In genomic region chr12:89661706-89662330, GRCh38 we compare ENCODE assay signal across 14 cellular contexts. TPM values are rescaled to one million over a fixed set of nuclear protein-coding genes. Genes with fewer than 3 reads are reported as not detected.
DNase-seq lines count a peak whose midpoint lies in the region; ATAC-seq and TF ChIP-seq lines count a peak whose summit lies in the region.
"Had no signal": no experiment of that assay in that cellular context is flagged by ENCODE, and none has a peak within 500 bp of the region (broad histone marks: within the 10 kb centered on the region; RNA-seq: fewer than 3 reads in every experiment).

No MANE protein-coding gene starts in this region.

- intact Hi-C loops in MCF 10A (cut with micrococcal nuclease): no loop called here

- peaks cover 76% of the 10 kb centered on the region for H3K4me1 Mint-ChIP-seq in activated naive CD4-positive, alpha-beta T cell treated with anti-CD3 and anti-CD28 coated beads, Interleukin-2, amount 50 U/mL, for 24 hours
- H3K4me1 Mint-ChIP-seq in activated naive CD4-positive, alpha-beta T cell treated with anti-CD3 and anti-CD28 coated beads, Interleukin-2, amount 10 ng/mL, durations not matched to agents 7 days and 5 days: peaks cover 20% of the 10 kb centered on the region
- peaks cover 48% of the 10 kb centered on the region for H3K4me1 Mint-ChIP-seq in stimulated activated naive CD8-positive, alpha-beta T cell treated with anti-CD3 and anti-CD28 coated beads, Interleukin-15, amount 100 ng/mL, for 72 hours
- H3K4me1 Mint-ChIP-seq in MCF 10A (ENCODE audit: insufficient read depth, unreplicated experiment): peaks cover 22% of the 10 kb centered on the region

- BruUV-seq in MCF 10A (replicated peaks; lab: Mats Ljungman, UMichigan): no TSS peak

- no peaks in the 10 kb centered on the region for H3K9me3 Mint-ChIP-seq in activated naive CD4-positive, alpha-beta T cell treated with anti-CD3 and anti-CD28 coated beads, Interleukin-2, amount 50 U/mL, for 24 hours
- H3K9me3 Mint-ChIP-seq in activated naive CD4-positive, alpha-beta T cell treated with anti-CD3 and anti-CD28 coated beads, Interleukin-2, amount 10 ng/mL, durations not matched to agents 7 days and 5 days: no peaks in the 10 kb centered on the region
- H3K9me3 Mint-ChIP-seq in stimulated activated naive CD8-positive, alpha-beta T cell treated with anti-CD3 and anti-CD28 coated beads, Interleukin-15, amount 100 ng/mL, for 72 hours: no peaks in the 10 kb centered on the region
- H3K9me3 Mint-ChIP-seq in MCF 10A (ENCODE audit: unreplicated experiment): peaks cover 6% of the 10 kb centered on the region

- peaks cover 4% of the 10 kb centered on the region for H3K36me3 Mint-ChIP-seq in activated naive CD4-positive, alpha-beta T cell treated with anti-CD3 and anti-CD28 coated beads, Interleukin-2, amount 50 U/mL, for 24 hours
- H3K36me3 Mint-ChIP-seq in activated naive CD4-positive, alpha-beta T cell treated with anti-CD3 and anti-CD28 coated beads, Interleukin-2, amount 10 ng/mL, durations not matched to agents 7 days and 5 days: no peaks in the 10 kb centered on the region
- peaks cover 4% of the 10 kb centered on the region for H3K36me3 Mint-ChIP-seq in MCF 10A (ENCODE audit: insufficient read depth, unreplicated experiment)

- no peak for DNase-seq in activated naive CD4-positive, alpha-beta T cell treated with anti-CD3 and anti-CD28 coated beads, Interleukin-2, amount 10 ng/mL, durations not matched to agents 7 days and 5 days
- peak; percentile 19 for DNase-seq in central memory CD4-positive, alpha-beta T cell
- no peak for DNase-seq in stimulated activated naive CD8-positive, alpha-beta T cell treated with anti-CD3 and anti-CD28 coated beads, Interleukin-15, amount 100 ng/mL, for 72 hours
- DNase-seq in NCI-H82 (lab: John Stamatoyannopoulos, UW): no peak
- DNase-seq in MCF 10A (ENCODE audit: unreplicated experiment): no peak
- no peak for DNase-seq in stimulated activated CD4-positive, alpha-beta T cell treated with anti-CD3 and anti-CD28 coated beads, Interleukin-4, amount 100 ng/mL, for 4 hours
- DNase-seq: activated CD4-positive, CD25-positive, alpha-beta regulatory T cell treated with anti-CD3 and anti-CD28 coated beads, Interleukin-2, amount 50 U/mL, for 72 hours; activated gamma-delta T cell treated with Interleukin-2 at 50 U/mL for 16 hours; left ventricle myocardium inferior; ovary; stimulated activated CD4-positive, alpha-beta T cell treated with anti-CD3 and anti-CD28 coated beads, Interleukin-12 subunit alpha, Interleukin-12 subunit beta, amount 100 ng/mL, for 4 hours; SW 1271 had no signal

- H3K27me3 Mint-ChIP-seq in activated naive CD4-positive, alpha-beta T cell treated with anti-CD3 and anti-CD28 coated beads, Interleukin-2, amount 50 U/mL, for 24 hours: no peaks in the 10 kb centered on the region
- no peaks in the 10 kb centered on the region for H3K27me3 Mint-ChIP-seq in activated naive CD4-positive, alpha-beta T cell treated with anti-CD3 and anti-CD28 coated beads, Interleukin-2, amount 10 ng/mL, durations not matched to agents 7 days and 5 days
- no peaks in the 10 kb centered on the region for H3K27me3 Mint-ChIP-seq in stimulated activated naive CD8-positive, alpha-beta T cell treated with anti-CD3 and anti-CD28 coated beads, Interleukin-15, amount 100 ng/mL, for 72 hours
- no peaks in the 10 kb centered on the region for H3K27me3 Mint-ChIP-seq in MCF 10A (ENCODE audit: insufficient read depth, unreplicated experiment)

- CTCF ChIA-PET in activated naive CD4-positive, alpha-beta T cell treated with anti-CD3 and anti-CD28 coated beads, Interleukin-2, amount 10 ng/mL, durations not matched to agents 7 days and 5 days (lab: Charles Lee): no interaction called here
- CTCF ChIA-PET in MCF 10A (lab: Yijun Ruan, JAX): no interaction called here

- POLR2A ChIA-PET in MCF 10A (lab: Yijun Ruan, JAX): interaction anchor here (1.8 kb wide), 1 partner anchor 11 kb away, joined by 4 read pairs; no protein-coding TSS in a partner anchor

- peak overlapping the region; percentile 52 for H3K27ac Mint-ChIP-seq in activated naive CD4-positive, alpha-beta T cell treated with anti-CD3 and anti-CD28 coated beads, Interleukin-2, amount 50 U/mL, for 24 hours
- H3K27ac Mint-ChIP-seq in activated naive CD4-positive, alpha-beta T cell treated with anti-CD3 and anti-CD28 coated beads, Interleukin-2, amount 10 ng/mL, durations not matched to agents 7 days and 5 days: no peak overlapping the region
- no peak overlapping the region for H3K27ac Mint-ChIP-seq in stimulated activated naive CD8-positive, alpha-beta T cell treated with anti-CD3 and anti-CD28 coated beads, Interleukin-15, amount 100 ng/mL, for 72 hours
- no peak overlapping the region for H3K27ac Mint-ChIP-seq in MCF 10A (ENCODE audit: low read depth, unreplicated experiment)

- no peak for TF ChIP-seq CTCF in MCF 10A (IDR thresholded peaks at IDR 0.05; ENCODE audit: unreplicated experiment)

- ATAC-seq in HG02642 (IDR thresholded peaks at IDR 0.05; ENCODE audit: poor library complexity, unreplicated experiment): peak; percentile 29
- ATAC-seq in stimulated activated naive CD8-positive, alpha-beta T cell treated with anti-CD3 and anti-CD28 coated beads, Interleukin-15, amount 100 ng/mL, for 72 hours: peak; percentile 57

- H3K4me3 Mint-ChIP-seq in activated naive CD4-positive, alpha-beta T cell treated with anti-CD3 and anti-CD28 coated beads, Interleukin-2, amount 50 U/mL, for 24 hours: peak overlapping the region; percentile 37
- H3K4me3 Mint-ChIP-seq in activated naive CD4-positive, alpha-beta T cell treated with anti-CD3 and anti-CD28 coated beads, Interleukin-2, amount 10 ng/mL, durations not matched to agents 7 days and 5 days: no peak overlapping the region
- peak overlapping the region; percentile 7 to 50 for H3K4me3 Mint-ChIP-seq in stimulated activated naive CD8-positive, alpha-beta T cell treated with anti-CD3 and anti-CD28 coated beads, Interleukin-15, amount 100 ng/mL, for 72 hours
- no peak overlapping the region for H3K4me3 Mint-ChIP-seq in MCF 10A (ENCODE audit: unreplicated experiment)

RNA-seq across cellular contexts. Expression of gene ATP2B1, which starts 46.8 kb away (rescaled TPM):
- total RNA-seq in MCF 10A (2022): 221 and 281 TPM in 2 replicates

Comparison
In these comparisons a context has a peak if more than half of its experiments do, and no peak if none do; other contexts are left out.
1. H3K4me3 Mint-ChIP-seq: peak in activated naive CD4-positive, alpha-beta T cell treated with anti-CD3 and anti-CD28 coated beads, Interleukin-2, amount 50 U/mL, for 24 hours (single experiment) and stimulated activated naive CD8-positive, alpha-beta T cell treated with anti-CD3 and anti-CD28 coated beads, Interleukin-15, amount 100 ng/mL, for 72 hours (2 of 2); none in activated naive CD4-positive, alpha-beta T cell treated with anti-CD3 and anti-CD28 coated beads, Interleukin-2, amount 10 ng/mL, durations not matched to agents 7 days and 5 days (single experiment) and MCF 10A (single experiment).